8 cellular contexts compared by ENCODE assay signal in the genomic region with DNA sequence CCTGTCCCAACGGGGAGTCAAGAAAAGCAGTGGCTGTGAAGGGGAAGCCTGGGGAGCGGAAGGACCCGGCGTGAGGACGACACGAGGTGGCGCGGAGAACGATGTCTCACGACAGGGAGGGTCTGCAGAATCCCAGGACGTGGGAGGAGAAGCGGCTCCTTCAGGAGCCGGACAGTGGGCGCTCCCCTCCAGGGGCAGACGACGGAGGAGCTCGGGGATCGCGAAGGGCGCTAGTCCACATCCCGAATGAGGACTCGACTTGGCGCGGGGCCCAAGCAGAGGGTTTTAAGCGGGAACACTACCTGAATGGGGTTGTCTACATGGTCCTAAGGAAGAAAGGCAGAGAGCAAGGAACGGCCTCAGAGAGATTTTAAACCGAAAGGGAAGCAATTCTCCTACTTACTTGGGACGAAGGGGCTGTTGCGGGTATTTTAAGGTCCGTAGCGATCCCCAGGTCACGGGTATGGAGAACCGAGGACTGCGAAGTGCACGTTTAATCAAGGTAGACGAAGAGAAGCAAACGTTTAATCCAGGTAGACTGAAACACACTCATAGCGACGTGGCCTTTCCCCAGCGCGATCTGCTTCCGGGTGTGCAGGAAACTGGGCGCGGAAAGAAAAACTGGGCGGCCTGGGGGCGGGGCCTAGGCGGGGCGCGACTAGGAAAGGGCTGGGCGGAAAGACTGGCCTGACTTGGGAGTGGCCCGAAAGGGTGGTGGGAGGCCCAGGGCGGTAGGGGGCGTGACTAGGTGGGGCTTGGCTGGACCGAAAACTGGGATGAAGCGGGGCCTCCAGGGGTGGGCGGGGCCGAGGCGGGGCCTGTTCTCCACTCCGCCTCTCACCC. TPM values are rescaled to one million over a fixed set of nuclear protein-coding genes. Genes with fewer than 3 reads are reported as not detected.
DNase-seq lines count a peak whose midpoint lies in the region; ATAC-seq lines count a peak whose summit lies in the region.

ZNF841 (minus strand) TSS at position 594 of the 843 bp plus-strand sequence. CDS start 10,964 bp downstream, outside the sequence.

- peaks cover 5 to 7% of the 10 kb centered on the region in 2 donors for H3K9me3 Mint-ChIP-seq in effector memory CD8-positive, alpha-beta T cell
- peaks cover 15% of the 10 kb centered on the region for H3K9me3 Mint-ChIP-seq in memory B cell

- ATAC-seq in GM18868 (IDR thresholded peaks at IDR 0.05; ENCODE audit: unreplicated experiment) (peak; percentile 71), HG03442 (IDR thresholded peaks at IDR 0.05; ENCODE audit: unreplicated experiment) (peak; percentile 78), memory B cell (ENCODE audit: low read depth) (peak; percentile 98)
- ATAC-seq in effector memory CD8-positive, alpha-beta T cell (replicated peaks) = peak; percentile 98

- peak within 1 kb of the TSS; percentile 92 to 97 for H3K4me3 Mint-ChIP-seq in effector memory CD8-positive, alpha-beta T cell
- H3K4me3 Mint-ChIP-seq in memory B cell = peak within 1 kb of the TSS; percentile 93

- peak within 1 kb of the TSS; percentile 95 to 98 for H3K27ac Mint-ChIP-seq in effector memory CD8-positive, alpha-beta T cell
- peak within 1 kb of the TSS; percentile 95 for H3K27ac Mint-ChIP-seq in memory B cell

- no peaks in the 10 kb centered on the region for H3K27me3 Mint-ChIP-seq in effector memory CD8-positive, alpha-beta T cell
- H3K27me3 Mint-ChIP-seq in memory B cell = no peaks in the 10 kb centered on the region

- peaks cover 29 to 49% of the 10 kb centered on the region in 2 donors for H3K4me1 Mint-ChIP-seq in effector memory CD8-positive, alpha-beta T cell (ENCODE audit: low read depth in 2 of 2)
- H3K4me1 Mint-ChIP-seq in memory B cell = peaks cover 18% of the 10 kb centered on the region

- peak; percentile 94 for DNase-seq in A172 (ENCODE audit: low spot score)
- peak; percentile 87 for DNase-seq in NCI-H774 (lab: John Stamatoyannopoulos, UW)
- peak; percentile 59 to 79 (median 65) for DNase-seq in activated CD8-positive, alpha-beta memory T cell treated with anti-CD3 and anti-CD28 coated beads for 48 hours (ENCODE audit: low read depth in 2 of 3, low spot score in 2 of 3)
- DNase-seq in effector memory CD8-positive, alpha-beta T cell = peak; percentile 81
- peak; percentile 79 to 82 for DNase-seq in memory B cell (ENCODE audit: low spot score in 2 of 2)
- DNase-seq in stimulated activated CD4-positive, alpha-beta T cell treated with anti-CD3 and anti-CD28 coated beads, TNF-alpha, amount 100 ng/mL, for 4 hours (ENCODE audit: low read depth in 3 of 3) = peak; percentile 70 to 79 (median 73)

- peaks cover 15% of the 10 kb centered on the region for H3K36me3 Mint-ChIP-seq in effector memory CD8-positive, alpha-beta T cell (ENCODE audit: insufficient read depth)
- peaks cover 37% of the 10 kb centered on the region for H3K36me3 Mint-ChIP-seq in memory B cell

RNA-seq across cellular contexts. Expression of gene ZNF841, which starts in this region (rescaled TPM):
- 8.3 and 8.6 TPM in 2 replicates for total RNA-seq in A172 (2014; rRNA removed; shearing (Covaris generic))

Comparison
In these comparisons a context has a peak if more than half of its experiments do, and no peak if none do; other contexts are left out.
1. Peak in every context shown above with its lines: DNase-seq and ATAC-seq.